Comparison of ENCODE assay signal across 1 cellular context in the genomic region with DNA sequence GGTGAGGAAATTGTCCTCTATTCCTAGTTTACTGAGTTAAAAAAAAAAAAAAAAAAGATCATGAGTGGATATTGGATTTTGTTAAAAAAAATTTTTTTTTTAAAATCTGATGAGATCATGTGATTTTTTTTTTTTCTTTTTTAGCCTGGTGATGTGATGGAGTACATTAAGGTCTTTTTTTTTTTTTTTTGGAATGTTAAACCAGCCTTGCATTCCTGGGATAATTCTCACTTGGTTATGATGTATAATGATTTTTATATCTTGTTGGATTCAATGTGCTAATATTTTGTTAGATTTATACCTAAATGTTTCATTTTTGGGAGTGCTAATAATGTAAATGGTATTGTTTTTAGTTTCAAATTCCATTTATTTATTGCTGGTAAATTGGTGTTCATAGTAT.
A peak's percentile ranks its signal among the peaks of the same experiment; 100 is the strongest.
TF ChIP-seq lines count a peak whose summit lies in the region.

No MANE protein-coding gene starts in this region.

TF ChIP-seq in K562, 482 proteins besides CTCF, POLR2A, EP300 and RAD21 (continued from another document):
- peak; percentile 80 for TF ChIP-seq ZNF384 (IDR thresholded peaks at IDR 0.05; ENCODE audit: low read depth, low read length)
- TF ChIP-seq NR3C1 (CRISPR knock-in tag; IDR thresholded peaks at IDR 0.05) = no peak
- TF ChIP-seq ZNF324 (CRISPR knock-in tag; IDR thresholded peaks at IDR 0.05) = peak; percentile 86
